ENCODE assay signal across 1 cellular context in the genomic region with DNA sequence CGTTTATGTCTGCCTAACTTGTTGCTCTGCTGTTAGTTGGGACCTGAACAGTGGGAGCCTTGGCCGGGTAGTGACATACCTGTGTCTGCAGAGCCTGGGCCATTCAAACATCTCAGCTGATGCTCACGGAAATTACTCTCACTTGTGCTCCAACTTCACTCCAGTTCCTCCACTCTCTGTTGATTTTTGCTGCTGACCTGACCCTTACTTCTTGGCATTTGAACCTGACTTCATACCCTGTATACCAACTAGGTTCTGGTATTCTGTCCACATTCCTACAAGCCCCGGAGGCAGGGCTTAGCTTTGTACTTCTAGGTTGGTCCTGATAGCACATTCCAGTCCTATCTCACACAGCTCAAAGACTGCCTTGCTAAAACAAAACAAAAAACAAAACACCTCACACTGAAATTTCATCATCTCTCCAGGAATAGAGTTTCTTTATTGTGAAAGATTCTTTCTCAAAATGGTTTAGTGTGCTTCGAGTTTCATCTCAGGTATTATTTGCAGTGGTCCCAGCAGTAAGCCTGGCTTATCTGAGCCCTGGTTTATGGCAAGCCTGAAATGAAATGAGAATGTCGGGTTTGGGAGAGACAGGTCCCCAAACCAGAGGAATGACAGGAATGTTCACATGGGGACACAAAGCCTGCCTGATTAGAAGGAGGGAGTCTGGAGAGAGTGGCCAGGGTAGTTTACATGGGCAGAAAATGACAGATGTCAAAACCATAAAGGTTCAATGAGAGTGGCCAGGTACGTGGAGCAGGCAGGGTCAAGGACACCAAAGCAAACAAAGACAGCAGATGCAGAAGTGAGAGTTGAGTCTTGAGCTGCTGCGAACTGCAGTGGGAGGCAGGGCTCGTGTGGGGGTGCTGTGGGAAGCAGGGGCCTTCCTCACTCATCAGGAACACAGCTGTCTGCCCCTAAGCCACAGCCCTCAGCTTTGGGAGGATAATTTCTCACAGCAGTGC.
TF ChIP-seq lines count a peak whose summit lies in the region.

No MANE protein-coding gene starts in this region.

TF ChIP-seq in GM23338, 12 proteins besides CTCF, POLR2A, EP300 and RAD21 (continued from another document):
- TF ChIP-seq, protein P1, sequence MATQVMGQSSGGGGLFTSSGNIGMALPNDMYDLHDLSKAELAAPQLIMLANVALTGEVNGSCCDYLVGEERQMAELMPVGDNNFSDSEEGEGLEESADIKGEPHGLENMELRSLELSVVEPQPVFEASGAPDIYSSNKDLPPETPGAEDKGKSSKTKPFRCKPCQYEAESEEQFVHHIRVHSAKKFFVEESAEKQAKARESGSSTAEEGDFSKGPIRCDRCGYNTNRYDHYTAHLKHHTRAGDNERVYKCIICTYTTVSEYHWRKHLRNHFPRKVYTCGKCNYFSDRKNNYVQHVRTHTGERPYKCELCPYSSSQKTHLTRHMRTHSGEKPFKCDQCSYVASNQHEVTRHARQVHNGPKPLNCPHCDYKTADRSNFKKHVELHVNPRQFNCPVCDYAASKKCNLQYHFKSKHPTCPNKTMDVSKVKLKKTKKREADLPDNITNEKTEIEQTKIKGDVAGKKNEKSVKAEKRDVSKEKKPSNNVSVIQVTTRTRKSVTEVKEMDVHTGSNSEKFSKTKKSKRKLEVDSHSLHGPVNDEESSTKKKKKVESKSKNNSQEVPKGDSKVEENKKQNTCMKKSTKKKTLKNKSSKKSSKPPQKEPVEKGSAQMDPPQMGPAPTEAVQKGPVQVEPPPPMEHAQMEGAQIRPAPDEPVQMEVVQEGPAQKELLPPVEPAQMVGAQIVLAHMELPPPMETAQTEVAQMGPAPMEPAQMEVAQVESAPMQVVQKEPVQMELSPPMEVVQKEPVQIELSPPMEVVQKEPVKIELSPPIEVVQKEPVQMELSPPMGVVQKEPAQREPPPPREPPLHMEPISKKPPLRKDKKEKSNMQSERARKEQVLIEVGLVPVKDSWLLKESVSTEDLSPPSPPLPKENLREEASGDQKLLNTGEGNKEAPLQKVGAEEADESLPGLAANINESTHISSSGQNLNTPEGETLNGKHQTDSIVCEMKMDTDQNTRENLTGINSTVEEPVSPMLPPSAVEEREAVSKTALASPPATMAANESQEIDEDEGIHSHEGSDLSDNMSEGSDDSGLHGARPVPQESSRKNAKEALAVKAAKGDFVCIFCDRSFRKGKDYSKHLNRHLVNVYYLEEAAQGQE (IDR thresholded peaks at IDR 0.05; ENCODE audit: unreplicated experiment) = no peak
- TF ChIP-seq STAT1 (IDR thresholded peaks at IDR 0.05; ENCODE audit: unreplicated experiment) = no peak
- TF ChIP-seq, protein P2, sequence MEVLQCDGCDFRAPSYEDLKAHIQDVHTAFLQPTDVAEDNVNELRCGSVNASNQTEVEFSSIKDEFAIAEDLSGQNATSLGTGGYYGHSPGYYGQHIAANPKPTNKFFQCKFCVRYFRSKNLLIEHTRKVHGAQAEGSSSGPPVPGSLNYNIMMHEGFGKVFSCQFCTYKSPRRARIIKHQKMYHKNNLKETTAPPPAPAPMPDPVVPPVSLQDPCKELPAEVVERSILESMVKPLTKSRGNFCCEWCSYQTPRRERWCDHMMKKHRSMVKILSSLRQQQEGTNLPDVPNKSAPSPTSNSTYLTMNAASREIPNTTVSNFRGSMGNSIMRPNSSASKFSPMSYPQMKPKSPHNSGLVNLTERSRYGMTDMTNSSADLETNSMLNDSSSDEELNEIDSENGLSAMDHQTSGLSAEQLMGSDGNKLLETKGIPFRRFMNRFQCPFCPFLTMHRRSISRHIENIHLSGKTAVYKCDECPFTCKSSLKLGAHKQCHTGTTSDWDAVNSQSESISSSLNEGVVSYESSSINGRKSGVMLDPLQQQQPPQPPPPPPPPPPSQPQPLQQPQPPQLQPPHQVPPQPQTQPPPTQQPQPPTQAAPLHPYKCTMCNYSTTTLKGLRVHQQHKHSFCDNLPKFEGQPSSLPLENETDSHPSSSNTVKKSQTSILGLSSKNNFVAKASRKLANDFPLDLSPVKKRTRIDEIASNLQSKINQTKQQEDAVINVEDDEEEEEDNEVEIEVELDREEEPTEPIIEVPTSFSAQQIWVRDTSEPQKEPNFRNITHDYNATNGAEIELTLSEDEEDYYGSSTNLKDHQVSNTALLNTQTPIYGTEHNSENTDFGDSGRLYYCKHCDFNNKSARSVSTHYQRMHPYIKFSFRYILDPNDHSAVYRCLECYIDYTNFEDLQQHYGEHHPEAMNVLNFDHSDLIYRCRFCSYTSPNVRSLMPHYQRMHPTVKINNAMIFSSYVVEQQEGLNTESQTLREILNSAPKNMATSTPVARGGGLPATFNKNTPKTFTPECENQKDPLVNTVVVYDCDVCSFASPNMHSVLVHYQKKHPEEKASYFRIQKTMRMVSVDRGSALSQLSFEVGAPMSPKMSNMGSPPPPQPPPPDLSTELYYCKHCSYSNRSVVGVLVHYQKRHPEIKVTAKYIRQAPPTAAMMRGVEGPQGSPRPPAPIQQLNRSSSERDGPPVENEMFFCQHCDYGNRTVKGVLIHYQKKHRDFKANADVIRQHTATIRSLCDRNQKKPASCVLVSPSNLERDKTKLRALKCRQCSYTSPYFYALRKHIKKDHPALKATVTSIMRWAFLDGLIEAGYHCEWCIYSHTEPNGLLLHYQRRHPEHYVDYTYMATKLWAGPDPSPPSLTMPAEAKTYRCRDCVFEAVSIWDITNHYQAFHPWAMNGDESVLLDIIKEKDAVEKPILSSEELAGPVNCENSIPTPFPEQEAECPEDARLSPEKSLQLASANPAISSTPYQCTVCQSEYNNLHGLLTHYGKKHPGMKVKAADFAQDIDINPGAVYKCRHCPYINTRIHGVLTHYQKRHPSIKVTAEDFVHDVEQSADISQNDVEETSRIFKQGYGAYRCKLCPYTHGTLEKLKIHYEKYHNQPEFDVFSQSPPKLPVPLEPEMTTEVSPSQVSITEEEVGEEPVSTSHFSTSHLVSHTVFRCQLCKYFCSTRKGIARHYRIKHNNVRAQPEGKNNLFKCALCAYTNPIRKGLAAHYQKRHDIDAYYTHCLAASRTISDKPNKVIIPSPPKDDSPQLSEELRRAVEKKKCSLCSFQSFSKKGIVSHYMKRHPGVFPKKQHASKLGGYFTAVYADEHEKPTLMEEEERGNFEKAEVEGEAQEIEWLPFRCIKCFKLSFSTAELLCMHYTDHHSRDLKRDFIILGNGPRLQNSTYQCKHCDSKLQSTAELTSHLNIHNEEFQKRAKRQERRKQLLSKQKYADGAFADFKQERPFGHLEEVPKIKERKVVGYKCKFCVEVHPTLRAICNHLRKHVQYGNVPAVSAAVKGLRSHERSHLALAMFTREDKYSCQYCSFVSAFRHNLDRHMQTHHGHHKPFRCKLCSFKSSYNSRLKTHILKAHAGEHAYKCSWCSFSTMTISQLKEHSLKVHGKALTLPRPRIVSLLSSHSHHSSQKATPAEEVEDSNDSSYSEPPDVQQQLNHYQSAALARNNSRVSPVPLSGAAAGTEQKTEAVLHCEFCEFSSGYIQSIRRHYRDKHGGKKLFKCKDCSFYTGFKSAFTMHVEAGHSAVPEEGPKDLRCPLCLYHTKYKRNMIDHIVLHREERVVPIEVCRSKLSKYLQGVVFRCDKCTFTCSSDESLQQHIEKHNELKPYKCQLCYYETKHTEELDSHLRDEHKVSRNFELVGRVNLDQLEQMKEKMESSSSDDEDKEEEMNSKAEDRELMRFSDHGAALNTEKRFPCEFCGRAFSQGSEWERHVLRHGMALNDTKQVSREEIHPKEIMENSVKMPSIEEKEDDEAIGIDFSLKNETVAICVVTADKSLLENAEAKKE (CRISPR knock-in tag; IDR thresholded peaks at IDR 0.05) = no peak
TF ChIP-seq in GM23338: peak in this region for 0.
